In the genomic region with DNA sequence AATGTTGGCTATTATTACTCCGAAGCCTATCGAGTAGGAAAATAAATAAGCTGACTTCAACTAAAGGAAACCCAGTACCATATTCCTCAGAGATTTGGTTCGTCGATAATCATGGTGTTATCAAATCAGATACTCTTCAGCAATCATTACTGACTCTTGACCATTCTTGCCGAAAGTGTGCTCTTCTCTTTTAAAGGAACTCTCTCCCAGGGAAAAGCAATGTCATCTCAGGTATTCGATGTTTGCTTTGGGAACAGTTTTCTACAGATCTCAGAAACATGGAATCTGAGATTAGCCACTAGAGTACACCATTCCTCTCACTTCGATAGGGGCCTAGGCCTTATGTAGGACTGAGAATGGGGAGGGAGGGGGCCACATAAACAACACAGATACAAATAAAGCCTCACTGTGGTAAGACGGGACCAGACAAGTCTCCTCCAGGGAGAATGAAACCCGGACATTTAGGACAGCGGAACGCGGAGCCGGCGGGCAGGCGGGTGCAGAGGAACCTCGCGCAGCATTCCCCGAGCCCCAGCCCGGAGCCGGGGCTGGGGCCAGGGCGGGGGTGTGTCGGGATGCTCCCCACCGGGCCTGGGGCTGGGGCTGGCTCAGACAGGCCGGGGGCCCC, we compare ENCODE assay signal across 8 cellular contexts. TPM values are rescaled to one million over a fixed set of nuclear protein-coding genes. Genes with fewer than 3 reads are reported as not detected.
DNase-seq lines count a peak whose midpoint lies in the region; ATAC-seq, FAIRE-seq and TF ChIP-seq lines count a peak whose summit lies in the region.

No MANE protein-coding gene starts in this region.

- H4K20me1 ChIP-seq in endothelial cell of umbilical vein (replicated peaks; ENCODE audit: control insufficient read depth, extremely low read depth, insufficient read depth, low read length): no peaks in the 10 kb centered on the region

- peaks cover 59% of the 10 kb centered on the region for H3K36me3 ChIP-seq in SK-N-MC (ENCODE audit: insufficient read depth, low read length)
- peaks cover 0 to 4% of the 10 kb centered on the region in 2 experiments for H3K36me3 ChIP-seq in endothelial cell of umbilical vein (ENCODE audit: control insufficient read depth in 2 of 2, extremely low read depth in 1 of 2, insufficient read depth in 2 of 2, low read length in 2 of 2)
- no peaks in the 10 kb centered on the region for H3K36me3 ChIP-seq in aorta (ENCODE audit: control insufficient read depth in 1 of 2, insufficient read depth in 2 of 2, low read length in 1 of 2)

- H3K9me1 ChIP-seq in endothelial cell of umbilical vein (replicated peaks; ENCODE audit: control insufficient read depth, extremely low read depth, insufficient read depth, low read length): no peaks in the 10 kb centered on the region

- H3K9ac ChIP-seq in SK-N-MC (ENCODE audit: insufficient read length) (peak overlapping the region; percentile 80), endothelial cell of umbilical vein (replicated peaks; ENCODE audit: extremely low read depth, insufficient read depth, low read length) (peak overlapping the region; percentile 83)

- peak overlapping the region; percentile 98 for H3K4me3 ChIP-seq in SK-N-MC
- H3K4me3 ChIP-seq in endothelial cell of umbilical vein (replicated peaks in 1 of 3; ENCODE audit: insufficient read depth in 1 of 3, low read depth in 1 of 3, low read length in 3 of 3): peak overlapping the region; percentile 93 to 99 (median 97)
- H3K4me3 ChIP-seq in mononuclear cell (ENCODE audit: low read length): peak overlapping the region; percentile 69
- H3K4me3 ChIP-seq in aorta (ENCODE audit: low read length in 2 of 2): peak overlapping the region; percentile 94 to 97

- CTCF ChIA-PET in endothelial cell of umbilical vein (lab: Charles Lee): interaction anchor here (1.0 to 4.1 kb wide), 5 partner anchors 14 to 382 kb away, joined by 3 to 55 read pairs (median 5); partner anchors contain the start of genes LAMTOR3 and TRMT10A

- TSS peak; percentile 2 for BruUV-seq in endothelial cell of umbilical vein (replicated peaks; lab: Mats Ljungman, UMichigan)

- H3K27ac ChIP-seq in SK-N-MC: peak overlapping the region; percentile 60
- peak overlapping the region; percentile 70 for H3K27ac ChIP-seq in endothelial cell of umbilical vein (ENCODE audit: insufficient read depth, low read depth, low read length)
- peak overlapping the region; percentile 92 to 97 for H3K27ac ChIP-seq in aorta (ENCODE audit: low read depth in 1 of 2, low read length in 2 of 2)

- TF ChIP-seq CTCF in endothelial cell of umbilical vein (IDR thresholded peaks at IDR 0.05; ENCODE audit: extremely low read depth in 1 of 2, insufficient read depth in 1 of 2, low read depth in 1 of 2, low read length in 2 of 2): no peak

- H3K4me2 ChIP-seq in endothelial cell of umbilical vein (ENCODE audit: insufficient read depth, low read length): peak overlapping the region; percentile 100

- intact Hi-C loops in endothelial cell of umbilical vein (cut with micrococcal nuclease): loop anchor here (5.0 to 10.0 kb wide), 2 partner anchors 571 to 1079 kb away; partner anchors contain the start of gene EMCN
- intact Hi-C loops in aorta (cut with DNase I): loop anchor here (2.0 to 5.0 kb wide), 3 partner anchors 54 to 383 kb away; partner anchors contain the start of gene LAMTOR3 (in 2 of the 2)
- intact Hi-C loops in sciatic nerve (cut with DNase I): loop anchor here (10.0 kb wide), 1 partner anchor 51 kb away; the partner anchor contains the start of gene LAMTOR3

- ATAC-seq in GM18505 (IDR thresholded peaks at IDR 0.05; ENCODE audit: unreplicated experiment) (peak; percentile 1), HG03097 (IDR thresholded peaks at IDR 0.05; ENCODE audit: low FRiP score, unreplicated experiment) (peak; percentile 3), aorta (ENCODE audit: low FRiP score) (peak; percentile 21), sciatic nerve (no peak)

- H3K27me3 ChIP-seq in endothelial cell of umbilical vein (ENCODE audit: control insufficient read depth in 2 of 2, insufficient read depth in 2 of 2, low read length in 2 of 2) (no peaks in the 10 kb centered on the region), mononuclear cell (ENCODE audit: insufficient read depth, low read length) (no peaks in the 10 kb centered on the region), aorta (ENCODE audit: control insufficient read depth in 1 of 2, insufficient read depth in 2 of 2, low read length in 1 of 2) (no peaks in the 10 kb centered on the region)

- H3K4me1 ChIP-seq in endothelial cell of umbilical vein (ENCODE audit: control insufficient read depth, extremely low read depth, insufficient read depth, low read length) (peaks cover 40% of the 10 kb centered on the region), mononuclear cell (ENCODE audit: insufficient read depth, low read length) (peaks cover 42% of the 10 kb centered on the region), aorta (ENCODE audit: control insufficient read depth in 1 of 2, insufficient read depth in 2 of 2, low read length in 2 of 2) (no peaks in the 10 kb centered on the region)

- FAIRE-seq in endothelial cell of umbilical vein (lab: Jason Lieb, UNC): no peak

- H3K79me2 ChIP-seq in endothelial cell of umbilical vein (ENCODE audit: control insufficient read depth, insufficient read depth, low read length): peaks cover 78% of the 10 kb centered on the region

- dilution Hi-C loops in endothelial cell of umbilical vein (cut with MboI; ENCODE audit: extremely low pct_ligation_motif_present, low sequenced_read_pairs): no loop called here

- H2AFZ ChIP-seq in endothelial cell of umbilical vein (ENCODE audit: low read depth, low read length): peak overlapping the region; percentile 63

- H3K9me3 ChIP-seq in SK-N-MC (ENCODE audit: low read depth, low read length): no peaks in the 10 kb centered on the region; the same call in 1 of the 2 replicates
- H3K9me3 ChIP-seq in endothelial cell of umbilical vein (replicated peaks; ENCODE audit: control insufficient read depth, insufficient read depth, low read length): no peaks in the 10 kb centered on the region
- no peaks in the 10 kb centered on the region for H3K9me3 ChIP-seq in mononuclear cell (ENCODE audit: low read depth, low read length)
- H3K9me3 ChIP-seq in aorta (ENCODE audit: control insufficient read depth, low read length): no peaks in the 10 kb centered on the region

- 0 to 1% methylated on average over 24 of the region's 24 CpGs for WGBS in aorta, 2 donors

- DNase-seq in AG20443 (ENCODE audit: low spot score): peak; percentile 56
- DNase-seq in SK-N-MC (ENCODE audit: low read depth, low spot score): no peak
- DNase-seq in endothelial cell of umbilical vein (ENCODE audit: low read depth, low spot score): peak; percentile 49
- peak in 1 of 2 donors; percentile 81 for DNase-seq in aorta
- no peak for DNase-seq in sciatic nerve (ENCODE audit: low spot score)

- no peak for TF ChIP-seq POLR2A in GM18505 (IDR thresholded peaks at IDR 0.05; ENCODE audit: borderline replicate concordance, extremely low read depth, insufficient read depth, insufficient read length)
- peak; percentile 10 for TF ChIP-seq POLR2A in endothelial cell of umbilical vein (IDR thresholded peaks at IDR 0.05; ENCODE audit: low read depth, low read length)

- POLR2A ChIA-PET in endothelial cell of umbilical vein (lab: Charles Lee): interaction anchor here (1.4 kb wide), 1 partner anchor 52 kb away, joined by 4 read pairs; the partner anchor contains the start of gene LAMTOR3

TF ChIP-seq in endothelial cell of umbilical vein, 7 proteins besides CTCF, POLR2A, EP300 and RAD21 (continues in another document):
- TF ChIP-seq POLR2AphosphoS5 (IDR thresholded peaks at IDR 0.05; ENCODE audit: insufficient read depth, low read depth, low read length) (no peak), EZH2 (IDR thresholded peaks at IDR 0.05; ENCODE audit: borderline replicate concordance, low read depth, low read length, severe bottlenecking) (no peak), FOS (IDR thresholded peaks at IDR 0.05; ENCODE audit: borderline replicate concordance, insufficient read depth, low read length) (no peak), GATA2 (IDR thresholded peaks at IDR 0.05; ENCODE audit: insufficient read depth, insufficient read length, low read depth, low read length) (no peak)

RNA-seq across cellular contexts. Expression of gene DNAJB14, which starts 0.6 kb away (rescaled TPM):
- 42.6 and 56.7 TPM in 2 replicates for total RNA-seq in endothelial cell of umbilical vein
- polyA plus RNA-seq in endothelial cell of umbilical vein: 7.6 and 9.2 TPM in 2 replicates
- polyA plus RNA-seq in endothelial cell of umbilical vein (2011; cell fraction: cytosol; rRNA removed): 21.1 and 21.9 TPM in 2 replicates
- 27.4 and 48.6 TPM in 2 replicates for polyA plus RNA-seq in endothelial cell of umbilical vein (2011; cell fraction: nucleus; rRNA removed)
- 41.4 and 54.2 TPM in 2 replicates for polyA plus RNA-seq in endothelial cell of umbilical vein (2012)
- 10.2 and 11.3 TPM in 2 replicates for polyA minus RNA-seq in endothelial cell of umbilical vein
- polyA minus RNA-seq in endothelial cell of umbilical vein (2011; cell fraction: cytosol; rRNA and poly(A)+ RNA removed): 5.2 TPM
- polyA minus RNA-seq in endothelial cell of umbilical vein (2011; cell fraction: nucleus; rRNA and poly(A)+ RNA removed): 38.9 and 48.5 TPM in 2 replicates
- 70.1 TPM for total RNA-seq in mononuclear cell
- total RNA-seq in aorta: 10 to 100 TPM; 57.8 to 58.6 TPM
- 10 to 100 TPM; 12.4 to 14.1 TPM for polyA plus RNA-seq in aorta
- total RNA-seq in sciatic nerve: 52.9 TPM

RNA-seq across cellular contexts. Expression of gene H2AZ1, which starts 4.2 kb away (rescaled TPM):
- 682 and 704 TPM in 2 replicates for total RNA-seq in endothelial cell of umbilical vein
- polyA plus RNA-seq in endothelial cell of umbilical vein: 415 and 715 TPM in 2 replicates
- 690 and 735 TPM in 2 replicates for polyA plus RNA-seq in endothelial cell of umbilical vein (2011; cell fraction: cytosol; rRNA removed)
- polyA plus RNA-seq in endothelial cell of umbilical vein (2011; cell fraction: nucleus; rRNA removed): 301 and 439 TPM in 2 replicates
- polyA plus RNA-seq in endothelial cell of umbilical vein (2012): 371 and 961 TPM in 2 replicates
- polyA minus RNA-seq in endothelial cell of umbilical vein: 228 and 255 TPM in 2 replicates
- polyA minus RNA-seq in endothelial cell of umbilical vein (2011; cell fraction: cytosol; rRNA and poly(A)+ RNA removed): 202 TPM
- polyA minus RNA-seq in endothelial cell of umbilical vein (2011; cell fraction: nucleus; rRNA and poly(A)+ RNA removed): 73.2 and 85.6 TPM in 2 replicates
- 87.9 TPM for total RNA-seq in mononuclear cell
- 10 to 100 TPM; 86.6 to 99.2 TPM for total RNA-seq in aorta
- 100 to 1,000 TPM; 128 to 189 TPM for polyA plus RNA-seq in aorta
- 83.2 TPM for total RNA-seq in sciatic nerve

RNA-seq across cellular contexts. Expression of gene LAMTOR3, which starts 51.6 kb away (rescaled TPM):
- 25.3 and 29.1 TPM in 2 replicates for total RNA-seq in endothelial cell of umbilical vein
- polyA plus RNA-seq in endothelial cell of umbilical vein: 25.3 and 31.0 TPM in 2 replicates
- polyA plus RNA-seq in endothelial cell of umbilical vein (2011; cell fraction: cytosol; rRNA removed): 28.7 and 28.9 TPM in 2 replicates
- polyA plus RNA-seq in endothelial cell of umbilical vein (2011; cell fraction: nucleus; rRNA removed): 12.8 and 17.5 TPM in 2 replicates
- polyA plus RNA-seq in endothelial cell of umbilical vein (2012): 24.0 and 30.5 TPM in 2 replicates
- 17.2 and 17.5 TPM in 2 replicates for polyA minus RNA-seq in endothelial cell of umbilical vein
- polyA minus RNA-seq in endothelial cell of umbilical vein (2011; cell fraction: cytosol; rRNA and poly(A)+ RNA removed): 5.9 TPM
- polyA minus RNA-seq in endothelial cell of umbilical vein (2011; cell fraction: nucleus; rRNA and poly(A)+ RNA removed): 10.6 and 13.9 TPM in 2 replicates
- total RNA-seq in mononuclear cell: 41.0 TPM
- 10 to 100 TPM; 31.1 to 31.5 TPM for total RNA-seq in aorta
- polyA plus RNA-seq in aorta: 10 to 100 TPM; 36.9 to 53.1 TPM
- 34.1 TPM for total RNA-seq in sciatic nerve

Comparison
In these comparisons a context has a peak if more than half of its experiments do, and no peak if none do; other contexts are left out.
1. DNase-seq: peak in AG20443 (single experiment) and endothelial cell of umbilical vein (single experiment); none in SK-N-MC (single experiment) and sciatic nerve (single experiment).
2. Peak in every context shown above with its lines, with median percentiles within 50 percentile points of each other: H3K27ac ChIP-seq and H3K4me3 ChIP-seq.